10 cellular contexts compared by ENCODE assay signal in the genomic region with DNA sequence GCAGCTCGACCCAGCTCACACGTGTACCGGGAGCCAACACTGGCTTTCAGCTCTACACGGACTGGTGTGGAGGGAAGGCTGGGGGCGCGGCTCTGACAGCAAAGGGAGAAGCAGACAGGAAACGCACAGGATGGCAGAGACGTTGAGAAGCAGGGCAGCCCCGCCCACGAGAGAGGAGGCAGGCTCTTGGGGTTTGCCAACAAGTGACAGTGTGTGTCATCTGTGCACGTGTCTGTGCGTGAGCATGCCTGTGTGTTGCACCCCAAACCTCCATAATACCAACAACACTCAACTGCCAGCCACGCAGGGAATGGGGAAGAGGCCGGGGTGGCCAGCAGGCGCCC.
DNase-seq lines count a peak whose midpoint lies in the region; ATAC-seq and TF ChIP-seq lines count a peak whose summit lies in the region.
"Had no signal": no experiment of that assay in that cellular context is flagged by ENCODE, and none has a peak within 500 bp of the region (broad histone marks: within the 10 kb centered on the region; RNA-seq: fewer than 3 reads in every experiment).

No MANE protein-coding gene starts in this region.

- WGBS in IMR-90 (ENCODE audit: extremely low coverage in 2 of 2, insufficient read length in 1 of 2), 2 experiments = 92% methylated on average over 6 of the region's 15 CpGs; no CpG with 5 or more reads in 1 of the 2 experiments

- no TSS peak for BruUV-seq in IMR-90 (replicated peaks; lab: Mats Ljungman, UMichigan)

- no peak for TF ChIP-seq RAD21 in IMR-90 (IDR thresholded peaks at IDR 0.05; ENCODE audit: low read length)

- intact Hi-C loops in IMR-90 (cut with micrococcal nuclease) = no loop called here

- no peak overlapping the region for H3K4me2 ChIP-seq in IMR-90 (ENCODE audit: low read depth, low read length)

- no peak overlapping the region for H3K4ac ChIP-seq in IMR-90 (ENCODE audit: low read depth, low read length)

- H3K36me3 Mint-ChIP-seq in activated CD4-positive, alpha-beta memory T cell treated with anti-CD3 and anti-CD28 coated beads, Interleukin-2, amount 10 ng/mL, durations not matched to agents 7 days and 5 days (ENCODE audit: low read depth) = peaks cover 34% of the 10 kb centered on the region
- H3K36me3 Mint-ChIP-seq in effector memory CD8-positive, alpha-beta T cell (ENCODE audit: insufficient read depth) = peaks cover 38% of the 10 kb centered on the region

- H3K4me3 Mint-ChIP-seq in activated CD4-positive, alpha-beta memory T cell treated with anti-CD3 and anti-CD28 coated beads, Interleukin-2, amount 10 ng/mL, durations not matched to agents 7 days and 5 days = peak overlapping the region; percentile 79
- peak overlapping the region; percentile 86 to 91 for H3K4me3 Mint-ChIP-seq in effector memory CD8-positive, alpha-beta T cell

- CTCF ChIA-PET in IMR-90 (lab: Yijun Ruan, JAX) = no interaction called here
- CTCF ChIA-PET in activated CD4-positive, alpha-beta memory T cell treated with anti-CD3 and anti-CD28 coated beads, Interleukin-2, amount 10 ng/mL, durations not matched to agents 7 days and 5 days (lab: Charles Lee) = interaction anchor here (1.3 to 2.3 kb wide), 2 partner anchors 17 to 36 kb away, joined by 4 to 8 read pairs; no protein-coding TSS in a partner anchor

- POLR2A ChIA-PET in IMR-90 (lab: Charles Lee; ENCODE audit: unreplicated experiment) = no interaction called here
- POLR2A ChIA-PET in activated CD4-positive, alpha-beta memory T cell treated with anti-CD3 and anti-CD28 coated beads, Interleukin-2, amount 10 ng/mL, durations not matched to agents 7 days and 5 days (lab: Charles Lee) = interaction anchor here (0.7 to 4.5 kb wide), 6 partner anchors 9 to 222 kb away, joined by 3 to 96 read pairs (median 12); no protein-coding TSS in a partner anchor

- H4K5ac ChIP-seq in IMR-90 (ENCODE audit: low read depth, low read length) = no peak overlapping the region

- H3K27ac Mint-ChIP-seq in activated CD4-positive, alpha-beta memory T cell treated with anti-CD3 and anti-CD28 coated beads, Interleukin-2, amount 10 ng/mL, durations not matched to agents 7 days and 5 days = peak overlapping the region; percentile 88
- peak overlapping the region; percentile 89 to 97 for H3K27ac Mint-ChIP-seq in effector memory CD8-positive, alpha-beta T cell

- in situ Hi-C loops in IMR-90 (cut with MboI; ENCODE audit: low sequenced_read_pairs) = no loop called here

- peak overlapping the region; percentile 55 for H2AK9ac ChIP-seq in IMR-90 (replicated peaks; ENCODE audit: low read depth, low read length, poor library complexity)

- no peak overlapping the region for H2BK20ac ChIP-seq in IMR-90 (ENCODE audit: low read depth, low read length)

- no peak for TF ChIP-seq CTCF in IMR-90 (conservative IDR thresholded peaks at IDR 0.05; ENCODE audit: low read depth, low read length)

- no peaks in the 10 kb centered on the region for H3K27me3 ChIP-seq in IMR-90 (ENCODE audit: control insufficient read depth, insufficient read depth, low read length)

- H2BK15ac ChIP-seq in IMR-90 (ENCODE audit: low read depth, low read length) = no peak overlapping the region

- dilution Hi-C loops in IMR-90 (cut with HindIII; ENCODE audit: low sequenced_read_pairs, unreplicated experiment) = no loop called here

- peaks cover 15% of the 10 kb centered on the region for H3K9me3 Mint-ChIP-seq in activated CD4-positive, alpha-beta memory T cell treated with anti-CD3 and anti-CD28 coated beads, Interleukin-2, amount 10 ng/mL, durations not matched to agents 7 days and 5 days
- H3K9me3 Mint-ChIP-seq in effector memory CD8-positive, alpha-beta T cell = peaks cover 6 to 12% of the 10 kb centered on the region in 2 donors

- no peak overlapping the region for H3K4me3 ChIP-seq in IMR-90 (ENCODE audit: insufficient read depth, low read depth, low read length)

- H3K27me3 Mint-ChIP-seq in activated CD4-positive, alpha-beta memory T cell treated with anti-CD3 and anti-CD28 coated beads, Interleukin-2, amount 10 ng/mL, durations not matched to agents 7 days and 5 days = no peaks in the 10 kb centered on the region
- H3K27me3 Mint-ChIP-seq in effector memory CD8-positive, alpha-beta T cell = no peaks in the 10 kb centered on the region

- peaks cover 10% of the 10 kb centered on the region for H3K4me1 ChIP-seq in IMR-90 (ENCODE audit: control insufficient read depth, insufficient read depth, low read length)

- peaks cover 38% of the 10 kb centered on the region for H3K4me1 Mint-ChIP-seq in activated CD4-positive, alpha-beta memory T cell treated with anti-CD3 and anti-CD28 coated beads, Interleukin-2, amount 10 ng/mL, durations not matched to agents 7 days and 5 days
- H3K4me1 Mint-ChIP-seq in effector memory CD8-positive, alpha-beta T cell (ENCODE audit: low read depth in 2 of 2) = peaks cover 28 to 35% of the 10 kb centered on the region in 2 donors

- H2AK5ac ChIP-seq in IMR-90 (ENCODE audit: low read depth, low read length) = no peak overlapping the region

- ATAC-seq in IMR-90 (ENCODE audit: low read depth) = no peak
- ATAC-seq in effector memory CD8-positive, alpha-beta T cell (replicated peaks) = peak; percentile 94

- peaks cover 7% of the 10 kb centered on the region; the same call in 1 of the 2 replicates for H3K9me3 ChIP-seq in IMR-90 (ENCODE audit: control insufficient read depth, insufficient read depth, low read length)

- H3K23ac ChIP-seq in IMR-90 (ENCODE audit: low read depth, low read length) = no peak overlapping the region

- H2BK120ac ChIP-seq in IMR-90 (ENCODE audit: low read depth, low read length) = no peak overlapping the region

- no peak overlapping the region for H3K18ac ChIP-seq in IMR-90 (ENCODE audit: low read depth, low read length)

- no peak overlapping the region for H3K9ac ChIP-seq in IMR-90 (ENCODE audit: low read depth, low read length)

- no peak overlapping the region for H3K14ac ChIP-seq in IMR-90 (replicated peaks; ENCODE audit: low read depth, low read length)

- no peak overlapping the region for H4K91ac ChIP-seq in IMR-90 (ENCODE audit: insufficient read depth, low read depth, low read length)

- no peak overlapping the region for H4K8ac ChIP-seq in IMR-90 (ENCODE audit: low read depth in 2 of 2, low read length in 2 of 2)

- TF ChIP-seq POLR2A in IMR-90 (IDR thresholded peaks at IDR 0.05; ENCODE audit: low read depth, low read length) = no peak

- H3K36me3 ChIP-seq in IMR-90 (ENCODE audit: control insufficient read depth, insufficient read depth, low read length) = no peaks in the 10 kb centered on the region; the same call in 1 of the 2 replicates

- no peak for DNase-seq in IMR-90
- peak; percentile 94 for DNase-seq in activated CD4-positive, alpha-beta memory T cell treated with anti-CD3 and anti-CD28 coated beads, Interleukin-2, amount 10 ng/mL, durations not matched to agents 7 days and 5 days
- peak; percentile 85 to 88 (median 85) for DNase-seq in effector memory CD8-positive, alpha-beta T cell
- DNase-seq in stimulated activated CD8-positive, alpha-beta memory T cell treated with anti-CD3 and anti-CD28 coated beads, Interleukin-12 subunit alpha, Interleukin-12 subunit beta, amount 100 ng/mL, for 24 hours (ENCODE audit: extremely low read depth) = peak; percentile 79
- DNase-seq in iPS-NIHi11 (ENCODE audit: low spot score) = no peak
- DNase-seq in globus pallidus (ENCODE audit: low spot score) = no peak
- DNase-seq in EL = no peak
- DNase-seq in COLO668 (lab: John Stamatoyannopoulos, UW; ENCODE audit: unreplicated experiment) = no peak
- DNase-seq: GF-D8, NCI-H526 had no signal

- H3K56ac ChIP-seq in IMR-90 (ENCODE audit: extremely low read depth, insufficient read depth, low read length) = no peak overlapping the region

- no peak overlapping the region for H3K27ac ChIP-seq in IMR-90 (ENCODE audit: insufficient read depth, low read length)

- no peak overlapping the region for H2AFZ ChIP-seq in IMR-90 (replicated peaks; ENCODE audit: low read length, poor library complexity)

- H2BK5ac ChIP-seq in IMR-90 (ENCODE audit: low read depth, low read length, poor library complexity, severe bottlenecking) = no peak overlapping the region

- no peaks in the 10 kb centered on the region for H3K79me1 ChIP-seq in IMR-90 (ENCODE audit: low read depth in 1 of 2, low read length in 2 of 2)

- H4K20me1 ChIP-seq in IMR-90 (ENCODE audit: insufficient read depth, low read length) = no peaks in the 10 kb centered on the region; the same call in 1 of the 2 replicates

- peaks cover 11% of the 10 kb centered on the region for H3K9me1 ChIP-seq in IMR-90 (ENCODE audit: insufficient read depth, low read length)

TF ChIP-seq in IMR-90, 13 proteins besides CTCF, POLR2A, EP300 and RAD21:
- no peak for TF ChIP-seq MAFK (IDR thresholded peaks at IDR 0.05; ENCODE audit: low read depth, low read length)
- no peak for TF ChIP-seq MXI1 (IDR thresholded peaks at IDR 0.05; ENCODE audit: borderline replicate concordance, low read depth, low read length)
- TF ChIP-seq CEBPB (IDR thresholded peaks at IDR 0.05; ENCODE audit: low read depth, low read length) = no peak
- TF ChIP-seq BHLHE40 (IDR thresholded peaks at IDR 0.05; ENCODE audit: low read depth, low read length) = no peak
- TF ChIP-seq CHD1 (IDR thresholded peaks at IDR 0.05; ENCODE audit: low read depth, low read length) = no peak
- TF ChIP-seq SMC3 (IDR thresholded peaks at IDR 0.05; ENCODE audit: low read depth, low read length) = no peak
- no peak for TF ChIP-seq NFE2L2 (IDR thresholded peaks at IDR 0.05; ENCODE audit: low read depth, low read length)
- TF ChIP-seq RFX5 (IDR thresholded peaks at IDR 0.05; ENCODE audit: low read depth, low read length) = no peak
- no peak for TF ChIP-seq MAZ (IDR thresholded peaks at IDR 0.05; ENCODE audit: borderline replicate concordance, low read depth, low read length)
- TF ChIP-seq, protein P1, sequence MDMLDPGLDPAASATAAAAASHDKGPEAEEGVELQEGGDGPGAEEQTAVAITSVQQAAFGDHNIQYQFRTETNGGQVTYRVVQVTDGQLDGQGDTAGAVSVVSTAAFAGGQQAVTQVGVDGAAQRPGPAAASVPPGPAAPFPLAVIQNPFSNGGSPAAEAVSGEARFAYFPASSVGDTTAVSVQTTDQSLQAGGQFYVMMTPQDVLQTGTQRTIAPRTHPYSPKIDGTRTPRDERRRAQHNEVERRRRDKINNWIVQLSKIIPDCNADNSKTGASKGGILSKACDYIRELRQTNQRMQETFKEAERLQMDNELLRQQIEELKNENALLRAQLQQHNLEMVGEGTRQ (IDR thresholded peaks at IDR 0.05; ENCODE audit: low read depth, low read length) = no peak
- no peak for TF ChIP-seq RCOR1 (IDR thresholded peaks at IDR 0.05; ENCODE audit: insufficient replicate concordance, low read length)
- TF ChIP-seq FOS (IDR thresholded peaks at IDR 0.05; ENCODE audit: low read depth, low read length) = no peak

Comparison
In these comparisons a context has a peak if more than half of its experiments do, and no peak if none do; other contexts are left out.
1. DNase-seq: peak in activated CD4-positive, alpha-beta memory T cell treated with anti-CD3 and anti-CD28 coated beads, Interleukin-2, amount 10 ng/mL, durations not matched to agents 7 days and 5 days (single experiment), effector memory CD8-positive, alpha-beta T cell (3 of 3) and stimulated activated CD8-positive, alpha-beta memory T cell treated with anti-CD3 and anti-CD28 coated beads, Interleukin-12 subunit alpha, Interleukin-12 subunit beta, amount 100 ng/mL, for 24 hours (single experiment); none in IMR-90 (single experiment), iPS-NIHi11 (single experiment), globus pallidus (single experiment), EL (single experiment) and COLO668 (single experiment).